Comparison of ENCODE assay signal across 8 cellular contexts in genomic region chr11:60951909-60952741, GRCh38. TPM values are rescaled to one million over a fixed set of nuclear protein-coding genes. Genes with fewer than 3 reads are reported as not detected.
DNase-seq lines count a peak whose midpoint lies in the region; ATAC-seq, FAIRE-seq and TF ChIP-seq lines count a peak whose summit lies in the region.

Gene SLC15A3, minus strand, starts transcription at chr11:60952176. Its CDS starts 625 bp downstream, at chr11:60951551.

- H3K4me1 ChIP-seq in left ventricle myocardium inferior = peaks cover 46% of the 10 kb centered on the region

- FAIRE-seq in RCC 7860 (lab: Jason Lieb, UNC) = no peak

- POLR2A ChIA-PET in GM10248 (lab: Yijun Ruan, JAX) = no interaction called here

- peak; percentile 70 for ATAC-seq in GM21619 (IDR thresholded peaks at IDR 0.05; ENCODE audit: unreplicated experiment)

- peak within 1 kb of the TSS; percentile 92 for H3K27ac ChIP-seq in left ventricle myocardium inferior (replicated peaks)

- H3K9me3 ChIP-seq in left ventricle myocardium inferior (replicated peaks) = no peaks in the 10 kb centered on the region

- CTCF ChIA-PET in GM10248 (lab: Yijun Ruan, JAX) = interaction anchor here (1.2 kb wide), 1 partner anchor 12 kb away, joined by 3 read pairs; no protein-coding TSS in a partner anchor

- no peak for TF ChIP-seq CTCF in GM10248 (IDR thresholded peaks at IDR 0.05; ENCODE audit: control extremely low read depth, extremely low read depth, low read depth, missing control alignments)
- no peak for TF ChIP-seq CTCF in left ventricle myocardium inferior (IDR thresholded peaks at IDR 0.05; ENCODE audit: borderline replicate concordance)

- H3K4me3 ChIP-seq in left ventricle myocardium inferior = peak within 1 kb of the TSS; percentile 69

- DNase-seq in GM10248 (ENCODE audit: extremely low spot score) (peak; percentile 88), LHCN-M2 (ENCODE audit: low read depth) (peak; percentile 52), left ventricle myocardium inferior (peak; percentile 71), posterior vena cava (ENCODE audit: low spot score) (peak; percentile 92), NCI-H2227 (lab: John Stamatoyannopoulos, UW; ENCODE audit: unreplicated experiment) (no peak), RCC 7860 (ENCODE audit: low spot score) (no peak)
- DNase-seq in activated naive CD4-positive, alpha-beta T cell treated with anti-CD3 and anti-CD28 coated beads, Interleukin-2, amount 50 U/mL, for 16 hours = peak; percentile 32

- intact Hi-C loops in left ventricle myocardium inferior (cut with micrococcal nuclease) (no loop called here), posterior vena cava (cut with DNase I) (no loop called here)

- no peaks in the 10 kb centered on the region for H3K36me3 ChIP-seq in left ventricle myocardium inferior

- peaks cover 17% of the 10 kb centered on the region for H3K27me3 ChIP-seq in left ventricle myocardium inferior (ENCODE audit: low read depth)

RNA-seq across cellular contexts. Expression of gene SLC15A3, which starts in this region (rescaled TPM):
- 4.2 and 8.6 TPM in 2 replicates for total RNA-seq in LHCN-M2 (2014; rRNA removed)
- polyA plus RNA-seq in LHCN-M2 (2012) = 14.4 TPM
- 15.4 TPM for total RNA-seq in left ventricle myocardium inferior
- total RNA-seq in posterior vena cava = 10 to 100 TPM; 27.4 to 29.3 TPM

Comparison
In these comparisons a context has a peak if more than half of its experiments do, and no peak if none do; other contexts are left out.
1. DNase-seq: peak in GM10248 (single experiment), LHCN-M2 (single experiment), activated naive CD4-positive, alpha-beta T cell treated with anti-CD3 and anti-CD28 coated beads, Interleukin-2, amount 50 U/mL, for 16 hours (single experiment), left ventricle myocardium inferior (single experiment) and posterior vena cava (single experiment); none in NCI-H2227 (single experiment) and RCC 7860 (single experiment).